In genomic region chr18:292271-292670, GRCh38 we compare ENCODE assay signal across 16 cellular contexts. TPM values are rescaled to one million over a fixed set of nuclear protein-coding genes. Genes with fewer than 3 reads are reported as not detected.
DNase-seq lines count a peak whose midpoint lies in the region; ATAC-seq and TF ChIP-seq lines count a peak whose summit lies in the region.
"Had no signal": no experiment of that assay in that cellular context is flagged by ENCODE, and none has a peak within 500 bp of the region (broad histone marks: within the 10 kb centered on the region; RNA-seq: fewer than 3 reads in every experiment).

No MANE protein-coding gene starts in this region.

- no peaks in the 10 kb centered on the region for H3K27me3 Mint-ChIP-seq in chondrocyte (ENCODE audit: low read depth)
- no peaks in the 10 kb centered on the region for H3K27me3 Mint-ChIP-seq in osteocyte (ENCODE audit: unreplicated experiment)
- peaks cover 8% of the 10 kb centered on the region for H3K27me3 Mint-ChIP-seq in activated CD4-positive, alpha-beta T cell treated with anti-CD3 and anti-CD28 coated beads, Interleukin-2, amount 10 ng/mL, durations not matched to agents 24 days and 14 days

- H3K36me3 Mint-ChIP-seq in chondrocyte (ENCODE audit: low read depth) = no peaks in the 10 kb centered on the region
- no peaks in the 10 kb centered on the region for H3K36me3 Mint-ChIP-seq in osteocyte (ENCODE audit: unreplicated experiment)
- H3K36me3 Mint-ChIP-seq in activated CD4-positive, alpha-beta T cell treated with anti-CD3 and anti-CD28 coated beads, Interleukin-2, amount 10 ng/mL, durations not matched to agents 24 days and 14 days (ENCODE audit: low read depth) = no peaks in the 10 kb centered on the region
- H3K36me3 Mint-ChIP-seq: neural progenitor cell had no signal

- H3K4me1 Mint-ChIP-seq in chondrocyte (ENCODE audit: low read depth) (peaks cover 17% of the 10 kb centered on the region), osteocyte (ENCODE audit: unreplicated experiment) (peaks cover 19% of the 10 kb centered on the region)
- no peaks in the 10 kb centered on the region for H3K4me1 Mint-ChIP-seq in activated CD4-positive, alpha-beta T cell treated with anti-CD3 and anti-CD28 coated beads, Interleukin-2, amount 10 ng/mL, durations not matched to agents 24 days and 14 days

- peak; percentile 17 for TF ChIP-seq CTCF in NB4 (IDR thresholded peaks at IDR 0.05; ENCODE audit: low read depth, low read length)
- TF ChIP-seq CTCF in chondrocyte (IDR thresholded peaks at IDR 0.05) = peak; percentile 64
- peak; percentile 30 for TF ChIP-seq CTCF in osteocyte (IDR thresholded peaks at IDR 0.05)

- no peak for TF ChIP-seq POLR2A in NB4 (IDR thresholded peaks at IDR 0.05; ENCODE audit: extremely low read depth, insufficient read length)

- peaks cover 2% of the 10 kb centered on the region for H3K9me3 Mint-ChIP-seq in chondrocyte (ENCODE audit: low read depth)
- H3K9me3 Mint-ChIP-seq in osteocyte (ENCODE audit: unreplicated experiment) = no peaks in the 10 kb centered on the region
- no peaks in the 10 kb centered on the region for H3K9me3 Mint-ChIP-seq in activated CD4-positive, alpha-beta T cell treated with anti-CD3 and anti-CD28 coated beads, Interleukin-2, amount 10 ng/mL, durations not matched to agents 24 days and 14 days

- no peak overlapping the region for H3K27ac Mint-ChIP-seq in chondrocyte (ENCODE audit: unreplicated experiment)
- no peak overlapping the region for H3K27ac Mint-ChIP-seq in osteocyte (ENCODE audit: unreplicated experiment)
- H3K27ac Mint-ChIP-seq in activated CD4-positive, alpha-beta T cell treated with anti-CD3 and anti-CD28 coated beads, Interleukin-2, amount 10 ng/mL, durations not matched to agents 24 days and 14 days = no peak overlapping the region
- H3K27ac Mint-ChIP-seq: neural progenitor cell had no signal

- no peak overlapping the region for H3K4me3 Mint-ChIP-seq in chondrocyte (ENCODE audit: unreplicated experiment)
- H3K4me3 Mint-ChIP-seq in osteocyte (ENCODE audit: unreplicated experiment) = no peak overlapping the region
- no peak overlapping the region for H3K4me3 Mint-ChIP-seq in activated CD4-positive, alpha-beta T cell treated with anti-CD3 and anti-CD28 coated beads, Interleukin-2, amount 10 ng/mL, durations not matched to agents 24 days and 14 days
- H3K4me3 Mint-ChIP-seq: neural progenitor cell had no signal

- ATAC-seq in HG03442 (IDR thresholded peaks at IDR 0.05; ENCODE audit: unreplicated experiment) = no peak
- ATAC-seq: gastroesophageal sphincter had no signal

- intact Hi-C loops in activated CD4-positive, alpha-beta T cell treated with anti-CD3 and anti-CD28 coated beads, Interleukin-2, amount 10 ng/mL, durations not matched to agents 24 days and 14 days (cut with micrococcal nuclease) = no loop called here

- DNase-seq in ELR (ENCODE audit: low read depth) (peak; percentile 54), NB4 (ENCODE audit: low read depth) (peak; percentile 14), chondrocyte (ENCODE audit: low spot score) (no peak), osteocyte (ENCODE audit: extremely low spot score, unreplicated experiment) (no peak), GDM1 (lab: John Stamatoyannopoulos, UW) (no peak)
- DNase-seq in activated CD4-positive, alpha-beta T cell treated with anti-CD3 and anti-CD28 coated beads, Interleukin-2, amount 10 ng/mL, durations not matched to agents 24 days and 14 days = no peak
- DNase-seq: activated effector memory CD4-positive, alpha-beta T cell treated with Interleukin-2 at 50 U/mL for 16 hours; mammary epithelial cell; NCI-H2029 treated with DMSO at 0.1 percent for 48 hours; NCI-H82; sigmoid colon; stimulated activated CD4-positive, alpha-beta T cell treated with anti-CD3 and anti-CD28 coated beads, Interleukin-4, amount 100 ng/mL, for 4 hours; upper lobe of left lung had no signal

- no peak overlapping the region for H3K4me3 ChIP-seq in NB4 (ENCODE audit: low read depth, low read length)
- H3K4me3 ChIP-seq: gastroesophageal sphincter, neural progenitor cell, sigmoid colon, upper lobe of left lung had no signal

RNA-seq across cellular contexts. Expression of gene THOC1, which starts 24.4 kb away (rescaled TPM):
- 18.3 to 29.8 TPM (median 19.9 TPM) in 3 replicates for total RNA-seq in chondrocyte
- total RNA-seq in osteocyte = 36.5 and 39.7 TPM in 2 replicates
- 71.2 and 78.9 TPM in 2 replicates for total RNA-seq in activated CD4-positive, alpha-beta T cell treated with anti-CD3 and anti-CD28 coated beads, Interleukin-2, amount 10 ng/mL, durations not matched to agents 24 days and 14 days

Comparison
In these comparisons a context has a peak if more than half of its experiments do, and no peak if none do; other contexts are left out.
1. DNase-seq: peak in ELR (single experiment) and NB4 (single experiment); none in chondrocyte (single experiment), osteocyte (single experiment), GDM1 (single experiment) and activated CD4-positive, alpha-beta T cell treated with anti-CD3 and anti-CD28 coated beads, Interleukin-2, amount 10 ng/mL, durations not matched to agents 24 days and 14 days (single experiment).
2. Peak in every context shown above with its lines, with median percentiles within 50 percentile points of each other: CTCF ChIP-seq.